20 cellular contexts compared by ENCODE assay signal in genomic region chr4:125097729-125098128, GRCh38.
DNase-seq lines count a peak whose midpoint lies in the region; ATAC-seq and TF ChIP-seq lines count a peak whose summit lies in the region.
"Had no signal": no experiment of that assay in that cellular context is flagged by ENCODE, and none has a peak within 500 bp of the region (broad histone marks: within the 10 kb centered on the region; RNA-seq: fewer than 3 reads in every experiment).

No MANE protein-coding gene starts in this region.

- no peaks in the 10 kb centered on the region for H3K36me3 ChIP-seq in mammary epithelial cell (ENCODE audit: insufficient read depth, low read length)

- no peaks in the 10 kb centered on the region for H3K36me3 Mint-ChIP-seq in stimulated activated naive B cell treated with anti-CD40 and anti-IgM and Interleukin-4, amounts not matched to agents 10 μg/mL and 1 μg/mL and 100 μg/mL, for 72 hours
- H3K36me3 Mint-ChIP-seq: CD8-positive, alpha-beta memory T cell had no signal

- no peaks in the 10 kb centered on the region for H3K4me1 Mint-ChIP-seq in stimulated activated naive B cell treated with anti-CD40 and anti-IgM and Interleukin-4, amounts not matched to agents 10 μg/mL and 1 μg/mL and 100 μg/mL, for 72 hours
- H3K4me1 Mint-ChIP-seq: CD8-positive, alpha-beta memory T cell had no signal

- no peak overlapping the region for H3K27ac ChIP-seq in mammary epithelial cell (ENCODE audit: insufficient read depth, low read depth, low read length)

- POLR2A ChIA-PET in HEK293T (lab: Yijun Ruan, JAX): no interaction called here

- 54% methylated on average over 2 of the region's 2 CpGs for WGBS in mammary epithelial cell (ENCODE audit: low coverage, missing lambda C conversion rate)

- H3K9ac ChIP-seq in mammary epithelial cell (ENCODE audit: insufficient read depth, low read length): no peak overlapping the region

- peak; percentile 26 for DNase-seq in EL
- peak; percentile 28 for DNase-seq in HT1080 (ENCODE audit: low read depth)
- DNase-seq in mammary epithelial cell: no peak
- DNase-seq in lung microvascular endothelial cell (ENCODE audit: low read depth in 2 of 2): peak; percentile 1 to 36
- DNase-seq in HEK293T (ENCODE audit: extremely low spot score): no peak
- DNase-seq in GM03348 (ENCODE audit: low spot score): no peak
- no peak for DNase-seq in stimulated activated naive B cell treated with anti-CD40 and anti-IgM and Interleukin-4, amounts not matched to agents 10 μg/mL and 1 μg/mL and 100 μg/mL, for 72 hours
- DNase-seq: ACHN; C1 segment of cervical spinal cord; CD8-positive, alpha-beta memory T cell; DND-41; GF-D8; GOT3; KBM-7; MV-4-11; NCI-H1694 treated with DMSO at 0.1 percent for 48 hours; NCI-H510A; NCI-H774; RPMI8226 had no signal

- peaks cover 10% of the 10 kb centered on the region for H3K4me1 ChIP-seq in mammary epithelial cell (ENCODE audit: insufficient read depth, low read length)

- no peaks in the 10 kb centered on the region for H3K79me2 ChIP-seq in mammary epithelial cell (ENCODE audit: insufficient read depth, low read length)

- H3K9me3 ChIP-seq in mammary epithelial cell (replicated peaks; ENCODE audit: insufficient read depth, low read length): no peaks in the 10 kb centered on the region

- intact Hi-C loops in mammary epithelial cell (cut with micrococcal nuclease): no loop called here

- H2AFZ ChIP-seq in mammary epithelial cell (ENCODE audit: low read depth, low read length): peak overlapping the region; percentile 62

- TF ChIP-seq CTCF in mammary epithelial cell (conservative IDR thresholded peaks at IDR 0.05 in 1 of 2, IDR thresholded peaks at IDR 0.05 in 1 of 2; ENCODE audit: extremely low read depth in 1 of 2, insufficient read depth in 1 of 2, low read depth in 1 of 2, low read length in 2 of 2): no peak

- H3K27me3 ChIP-seq in mammary epithelial cell (ENCODE audit: insufficient read depth, low read length): no peaks in the 10 kb centered on the region

- H3K4me3 Mint-ChIP-seq in stimulated activated naive B cell treated with anti-CD40 and anti-IgM and Interleukin-4, amounts not matched to agents 10 μg/mL and 1 μg/mL and 100 μg/mL, for 72 hours: no peak overlapping the region
- H3K4me3 Mint-ChIP-seq: CD8-positive, alpha-beta memory T cell had no signal

- H3K27ac Mint-ChIP-seq in stimulated activated naive B cell treated with anti-CD40 and anti-IgM and Interleukin-4, amounts not matched to agents 10 μg/mL and 1 μg/mL and 100 μg/mL, for 72 hours: no peak overlapping the region
- H3K27ac Mint-ChIP-seq: CD8-positive, alpha-beta memory T cell had no signal

- in situ Hi-C loops in mammary epithelial cell (cut with MboI; ENCODE audit: low sequenced_read_pairs in 2 of 2): no loop called here

- no peaks in the 10 kb centered on the region for H3K27me3 Mint-ChIP-seq in stimulated activated naive B cell treated with anti-CD40 and anti-IgM and Interleukin-4, amounts not matched to agents 10 μg/mL and 1 μg/mL and 100 μg/mL, for 72 hours
- H3K27me3 Mint-ChIP-seq: CD8-positive, alpha-beta memory T cell had no signal

- no TSS peak for BruUV-seq in mammary epithelial cell (replicated peaks; lab: Mats Ljungman, UMichigan)

- H3K4me2 ChIP-seq in mammary epithelial cell (ENCODE audit: insufficient read depth, low read depth, low read length): no peak overlapping the region

- no peak overlapping the region for H3K4me3 ChIP-seq in mammary epithelial cell (replicated peaks in 1 of 3; ENCODE audit: insufficient read depth in 1 of 3, low read depth in 2 of 3, low read length in 3 of 3)
- H3K4me3 ChIP-seq: GM12878 had no signal

- ATAC-seq in stimulated activated naive B cell treated with anti-CD40 and anti-IgM and Interleukin-4, amounts not matched to agents 10 μg/mL and 1 μg/mL and 100 μg/mL, for 72 hours (replicated peaks): no peak
- ATAC-seq: GM12878 had no signal

- H3K9me3 Mint-ChIP-seq in stimulated activated naive B cell treated with anti-CD40 and anti-IgM and Interleukin-4, amounts not matched to agents 10 μg/mL and 1 μg/mL and 100 μg/mL, for 72 hours: no peaks in the 10 kb centered on the region

- dilution Hi-C loops in mammary epithelial cell (cut with HindIII; ENCODE audit: low sequenced_read_pairs): no loop called here

- H4K20me1 ChIP-seq in mammary epithelial cell (ENCODE audit: insufficient read depth, low read length): no peaks in the 10 kb centered on the region

- CTCF ChIA-PET in mammary epithelial cell (lab: Charles Lee; ENCODE audit: low non-redundant PET): no interaction called here
- CTCF ChIA-PET in HEK293T (lab: Yijun Ruan, JAX): no interaction called here

TF ChIP-seq in HEK293T, 16 proteins besides CTCF, POLR2A, EP300 and RAD21:
- no peak for TF ChIP-seq LEF1 (IDR thresholded peaks at IDR 0.05; ENCODE audit: borderline replicate concordance)
- no peak for TF ChIP-seq NFRKB (IDR thresholded peaks at IDR 0.05)
- TF ChIP-seq PKNOX1 (IDR thresholded peaks at IDR 0.05): no peak
- TF ChIP-seq FOXM1 (IDR thresholded peaks at IDR 0.05; ENCODE audit: borderline replicate concordance): no peak
- TF ChIP-seq HDGF (IDR thresholded peaks at IDR 0.05; ENCODE audit: borderline replicate concordance): no peak
- TF ChIP-seq ZNF384 (IDR thresholded peaks at IDR 0.05): no peak
- TF ChIP-seq CTBP1 (IDR thresholded peaks at IDR 0.05; ENCODE audit: borderline replicate concordance): no peak
- no peak for TF ChIP-seq ARNT (IDR thresholded peaks at IDR 0.05)

Comparison
In these comparisons a context has a peak if more than half of its experiments do, and no peak if none do; other contexts are left out.
1. DNase-seq: peak in EL (single experiment), HT1080 (single experiment) and lung microvascular endothelial cell (2 of 2); none in mammary epithelial cell (single experiment), HEK293T (single experiment), GM03348 (single experiment) and stimulated activated naive B cell treated with anti-CD40 and anti-IgM and Interleukin-4, amounts not matched to agents 10 μg/mL and 1 μg/mL and 100 μg/mL, for 72 hours (single experiment).